ENCODE assay signal across 20 cellular contexts in genomic region chr12:80282226-80282625, GRCh38.
DNase-seq lines count a peak whose midpoint lies in the region; ATAC-seq, FAIRE-seq and TF ChIP-seq lines count a peak whose summit lies in the region.
"Had no signal": no experiment of that assay in that cellular context is flagged by ENCODE, and none has a peak within 500 bp of the region (broad histone marks: within the 10 kb centered on the region; RNA-seq: fewer than 3 reads in every experiment).

No MANE protein-coding gene starts in this region.

- no peaks in the 10 kb centered on the region for H3K27me3 ChIP-seq in bronchial epithelial cell (ENCODE audit: control insufficient read depth, insufficient read depth, low read length)
- no peaks in the 10 kb centered on the region for H3K27me3 ChIP-seq in foreskin keratinocyte
- H3K27me3 ChIP-seq: BE2C, BLaER1 had no signal

- peaks cover 10% of the 10 kb centered on the region for H3K4me1 ChIP-seq in foreskin keratinocyte
- H3K4me1 ChIP-seq: BE2C, BLaER1, Caco-2 had no signal

- peak; percentile 42 for ATAC-seq in foreskin keratinocyte

- H3K27ac ChIP-seq in foreskin keratinocyte, result peak overlapping the region; percentile 31
- H3K27ac ChIP-seq: BLaER1 had no signal

- DNase-seq in bronchial epithelial cell (ENCODE audit: low read depth), result peak; percentile 88
- peak; percentile 52 for DNase-seq in epithelial cell of esophagus (ENCODE audit: low read depth)
- DNase-seq in foreskin keratinocyte, result peak; percentile 35 to 49
- no peak for DNase-seq in anterior cingulate cortex (lab: John Stamatoyannopoulos, UW)
- DNase-seq in SIG-M5 (lab: John Stamatoyannopoulos, UW), result no peak
- DNase-seq: 8988T; ACHN; BE2C; C1 segment of cervical spinal cord; Caco-2; Calu3; CD4-positive, alpha-beta memory T cell; CD4-positive, CD25-positive, alpha-beta regulatory T cell; DMS79 treated with DMSO at 0.1 percent for 48 hours; GF-D8 had no signal

- H3K4me3 ChIP-seq in bronchial epithelial cell (ENCODE audit: low read depth, low read length) (no peak overlapping the region), epithelial cell of esophagus (ENCODE audit: low read length) (no peak overlapping the region)
- H3K4me3 ChIP-seq: BLaER1 had no signal

- no peak for FAIRE-seq in bronchial epithelial cell (lab: Jason Lieb, UNC)
- FAIRE-seq: D721Med, G401.6, GM12891, GM19239 had no signal

- no peak for TF ChIP-seq CTCF in bronchial epithelial cell (IDR thresholded peaks at IDR 0.05; ENCODE audit: insufficient read depth, low read length, severe bottlenecking)
- no peak for TF ChIP-seq CTCF in epithelial cell of esophagus (IDR thresholded peaks at IDR 0.05; ENCODE audit: insufficient read depth, low read depth, low read length, missing control alignments)
- TF ChIP-seq CTCF in foreskin keratinocyte (conservative IDR thresholded peaks at IDR 0.05), result no peak

- no peaks in the 10 kb centered on the region for H3K36me3 ChIP-seq in bronchial epithelial cell (ENCODE audit: control insufficient read depth, insufficient read depth, low read length)
- H3K36me3 ChIP-seq: BE2C, BLaER1 had no signal

Comparison
In these comparisons a context has a peak if more than half of its experiments do, and no peak if none do; other contexts are left out.
1. DNase-seq: peak in bronchial epithelial cell (single experiment), epithelial cell of esophagus (single experiment) and foreskin keratinocyte (2 of 2); none in anterior cingulate cortex (0 of 58) and SIG-M5 (single experiment).